ENCODE assay signal across 8 cellular contexts in genomic region chr7:67185742-67186125, GRCh38.
A peak's percentile ranks its signal among the peaks of the same experiment; 100 is the strongest.
DNase-seq lines count a peak whose midpoint lies in the region; ATAC-seq, FAIRE-seq and TF ChIP-seq lines count a peak whose summit lies in the region.
"Not testable (repeated sequence)": the region's sequence is repeated elsewhere in the genome, so short reads cannot be mapped to it uniquely, and the experiment has no call there.

No MANE protein-coding gene starts in this region.

- H3K79me2 ChIP-seq in GM23338 (replicated peaks; ENCODE audit: insufficient read depth), result not testable (repeated sequence)

- not testable (repeated sequence) for H3K36me3 Mint-ChIP-seq in GM23338 (ENCODE audit: low read depth)
- H3K36me3 Mint-ChIP-seq in activated T-helper 17 cell treated with anti-CD3 and anti-CD28 coated beads, Interleukin-2, amount 50 U/mL, for 72 hours (ENCODE audit: low read depth), result peaks cover 22% of the 10 kb centered on the region

- not testable (repeated sequence) for H3K27ac ChIP-seq in GM23338 (ENCODE audit: low read depth)

- H2AFZ ChIP-seq in GM23338, result not testable (repeated sequence)

- H3K27me3 ChIP-seq in GM23338 (ENCODE audit: insufficient read depth), result not testable (repeated sequence)

- peaks cover 21% of the 10 kb centered on the region for H3K4me1 ChIP-seq in GM23338 (ENCODE audit: insufficient read depth)

- FAIRE-seq in GM18507 (lab: Jason Lieb, UNC), result peak; percentile 84

- H3K4me1 Mint-ChIP-seq in GM23338, result peaks cover 19% of the 10 kb centered on the region
- H3K4me1 Mint-ChIP-seq in activated T-helper 17 cell treated with anti-CD3 and anti-CD28 coated beads, Interleukin-2, amount 50 U/mL, for 72 hours, result peaks cover 23% of the 10 kb centered on the region

- 0 out of 2 replicates have a peak overlapping the region, but pooled peaks have one; percentile 73 for H3K27ac Mint-ChIP-seq in GM23338
- peak overlapping the region; percentile 57 for H3K27ac Mint-ChIP-seq in activated T-helper 17 cell treated with anti-CD3 and anti-CD28 coated beads, Interleukin-2, amount 50 U/mL, for 72 hours

- H4K20me1 ChIP-seq in GM23338 (replicated peaks; ENCODE audit: insufficient read depth), result not testable (repeated sequence)

- ATAC-seq in GM19372 (IDR thresholded peaks at IDR 0.05; ENCODE audit: low read depth, unreplicated experiment) (peak; percentile 93), HG03064 (IDR thresholded peaks at IDR 0.05; ENCODE audit: low read depth, unreplicated experiment) (peak; percentile 92), HG03558 (IDR thresholded peaks at IDR 0.05; ENCODE audit: extremely low read depth, unreplicated experiment) (peak; percentile 89), left cardiac atrium (peak; percentile 85 to 91), omental fat pad (ENCODE audit: low FRiP score) (peak; percentile 67)
- not testable (repeated sequence) for ATAC-seq in GM23338
- ATAC-seq in activated T-helper 17 cell treated with anti-CD3 and anti-CD28 coated beads, Interleukin-2, amount 50 U/mL, for 72 hours (replicated peaks), result peak; percentile 88

- H3F3A ChIP-seq in GM23338 (replicated peaks; ENCODE audit: low read depth), result not testable (repeated sequence)

- H3K4me3 ChIP-seq in GM23338, result not testable (repeated sequence)

- not testable (repeated sequence) for TF ChIP-seq CTCF in GM23338 (conservative IDR thresholded peaks at IDR 0.05; ENCODE audit: low read depth in 2 of 2); omental fat pad (IDR thresholded peaks at IDR 0.05)

- intact Hi-C loops in left cardiac atrium (cut with DNase I), result not testable (repeated sequence)

- not testable (repeated sequence) for H3K9me2 ChIP-seq in GM23338 (ENCODE audit: insufficient read depth)

- H3K36me3 ChIP-seq in GM23338 (ENCODE audit: insufficient read depth), result not testable (repeated sequence)

- not testable (repeated sequence) for H3K4me2 ChIP-seq in GM23338

- not testable (repeated sequence) for H3K4me3 Mint-ChIP-seq in GM23338
- peak overlapping the region; percentile 10 for H3K4me3 Mint-ChIP-seq in activated T-helper 17 cell treated with anti-CD3 and anti-CD28 coated beads, Interleukin-2, amount 50 U/mL, for 72 hours

- H3K9me3 Mint-ChIP-seq in GM23338; activated T-helper 17 cell treated with anti-CD3 and anti-CD28 coated beads, Interleukin-2, amount 50 U/mL, for 72 hours: not testable (repeated sequence)

- not testable (repeated sequence) for H3K27me3 Mint-ChIP-seq in GM23338 (ENCODE audit: insufficient read depth, low read depth, poor library complexity); activated T-helper 17 cell treated with anti-CD3 and anti-CD28 coated beads, Interleukin-2, amount 50 U/mL, for 72 hours

- not testable (repeated sequence) for DNase-seq in GM18507 (ENCODE audit: extremely low spot score, insufficient read length, low read depth); GM23338 (ENCODE audit: low spot score); left cardiac atrium; omental fat pad (ENCODE audit: low spot score)
